10 cellular contexts compared by ENCODE assay signal in genomic region chr22:31951201-31952093, GRCh38. TPM values are rescaled to one million over a fixed set of nuclear protein-coding genes. Genes with fewer than 3 reads are reported as not detected.
DNase-seq lines count a peak whose midpoint lies in the region; ATAC-seq and TF ChIP-seq lines count a peak whose summit lies in the region.
"Had no signal": no experiment of that assay in that cellular context is flagged by ENCODE, and none has a peak within 500 bp of the region (broad histone marks: within the 10 kb centered on the region; RNA-seq: fewer than 3 reads in every experiment).

No MANE protein-coding gene starts in this region.

- no peak for TF ChIP-seq POLR2A in Peyer's patch (IDR thresholded peaks at IDR 0.05)

- H3K27me3 Mint-ChIP-seq in CD4-positive, CD25-positive, alpha-beta regulatory T cell, result no peaks in the 10 kb centered on the region
- H3K27me3 Mint-ChIP-seq: naive thymus-derived CD4-positive, alpha-beta T cell had no signal

- peaks cover 70% of the 10 kb centered on the region for H3K4me1 ChIP-seq in CD4-positive, CD25-positive, alpha-beta regulatory T cell (ENCODE audit: control insufficient read depth, insufficient read depth, low read length, poor library complexity, severe bottlenecking)
- H3K4me1 ChIP-seq in Peyer's patch (peaks cover 3 to 60% (median 6%) of the 10 kb centered on the region in 4 donors), neutrophil (ENCODE audit: control insufficient read depth in 1 of 2, insufficient read depth in 1 of 2, low read depth in 1 of 2, low read length in 1 of 2) (peaks cover 61 to 69% of the 10 kb centered on the region in 2 experiments)

- peak overlapping the region; percentile 38 for H3K4me3 ChIP-seq in CD4-positive, CD25-positive, alpha-beta regulatory T cell (ENCODE audit: low read depth, low read length)
- H3K4me3 ChIP-seq in Peyer's patch (no peak overlapping the region), dorsolateral prefrontal cortex (peak overlapping the region in 46 of 59 donors; percentile 1 to 92 (median 25)), neutrophil (ENCODE audit: low read depth in 1 of 2, low read length in 1 of 2) (no peak overlapping the region)

- H3K27me3 ChIP-seq in CD4-positive, CD25-positive, alpha-beta regulatory T cell (ENCODE audit: control insufficient read depth, insufficient read depth, low read length), result no peaks in the 10 kb centered on the region
- no peaks in the 10 kb centered on the region for H3K27me3 ChIP-seq in Peyer's patch
- H3K27me3 ChIP-seq in dorsolateral prefrontal cortex, result no peaks in the 10 kb centered on the region
- no peaks in the 10 kb centered on the region for H3K27me3 ChIP-seq in neutrophil

- H3K9me3 Mint-ChIP-seq in CD4-positive, CD25-positive, alpha-beta regulatory T cell, result peaks cover 0 to 1% (median 0%) of the 10 kb centered on the region in 7 donors
- H3K9me3 Mint-ChIP-seq: naive thymus-derived CD4-positive, alpha-beta T cell had no signal

- H3K27ac Mint-ChIP-seq in CD4-positive, CD25-positive, alpha-beta regulatory T cell, result peak overlapping the region; percentile 61 to 86 (median 78)

- TF ChIP-seq CTCF in Peyer's patch (IDR thresholded peaks at IDR 0.05), result no peak
- no peak for TF ChIP-seq CTCF in dorsolateral prefrontal cortex (IDR thresholded peaks at IDR 0.05 in 54 of 56, conservative IDR thresholded peaks at IDR 0.05 in 2 of 56; ENCODE audit: low read depth in 1 of 56, partially characterized antibody in 56 of 56)
- TF ChIP-seq CTCF in neutrophil (IDR thresholded peaks at IDR 0.05), result no peak

- DNase-seq in CD4-positive, CD25-positive, alpha-beta regulatory T cell, result no peak
- DNase-seq in Peyer's patch (no peak), dorsolateral prefrontal cortex (peak in 1 of 10 donors; percentile 39), GM19240 (ENCODE audit: insufficient read length, low spot score) (no peak), H4 (ENCODE audit: low spot score) (no peak), germinal center (ENCODE audit: low spot score) (no peak)
- DNase-seq: MV-4-11; naive thymus-derived CD4-positive, alpha-beta T cell had no signal

- peaks cover 7% of the 10 kb centered on the region for H3K36me3 Mint-ChIP-seq in CD4-positive, CD25-positive, alpha-beta regulatory T cell

- H3K36me3 ChIP-seq in CD4-positive, CD25-positive, alpha-beta regulatory T cell (ENCODE audit: control insufficient read depth, insufficient read depth, low read length), result peaks cover 20% of the 10 kb centered on the region
- H3K36me3 ChIP-seq in Peyer's patch (peaks cover 0 to 17% (median 0%) of the 10 kb centered on the region in 3 donors), neutrophil (peaks cover 24% of the 10 kb centered on the region)

- no peaks in the 10 kb centered on the region for H3K9me3 ChIP-seq in CD4-positive, CD25-positive, alpha-beta regulatory T cell (ENCODE audit: control insufficient read depth in 2 of 2, low read length in 2 of 2)
- no peaks in the 10 kb centered on the region for H3K9me3 ChIP-seq in Peyer's patch
- H3K9me3 ChIP-seq in neutrophil, result no peaks in the 10 kb centered on the region

- peaks cover 37 to 75% (median 58%) of the 10 kb centered on the region in 4 donors for H3K4me1 Mint-ChIP-seq in CD4-positive, CD25-positive, alpha-beta regulatory T cell

- intact Hi-C loops in dorsolateral prefrontal cortex (cut with DNase I), result loop anchor here in 1 of 2 donors (10.0 kb wide), 1 partner anchor 457 kb away; the partner anchor contains the start of gene SFI1

- no peak for ATAC-seq in CD4-positive, CD25-positive, alpha-beta regulatory T cell (ENCODE audit: low read depth in 2 of 2)
- no peak for ATAC-seq in HG02973 (IDR thresholded peaks at IDR 0.05; ENCODE audit: unreplicated experiment)
- ATAC-seq: naive thymus-derived CD4-positive, alpha-beta T cell had no signal

- H3K4me3 Mint-ChIP-seq in CD4-positive, CD25-positive, alpha-beta regulatory T cell, result peak overlapping the region in 3 of 4 donors; percentile 54 to 71 (median 58)

- H3K27ac ChIP-seq in CD4-positive, CD25-positive, alpha-beta regulatory T cell (ENCODE audit: insufficient read depth, low read length, poor library complexity, severe bottlenecking), result peak overlapping the region; percentile 59
- H3K27ac ChIP-seq in Peyer's patch, result peak overlapping the region in 3 of 4 donors; percentile 24 to 56 (median 49)
- H3K27ac ChIP-seq in dorsolateral prefrontal cortex, result peak overlapping the region in 56 of 59 donors; percentile 5 to 86 (median 65)
- peak overlapping the region; percentile 68 for H3K27ac ChIP-seq in neutrophil

RNA-seq across cellular contexts. Expression of gene YWHAH, which starts 7.1 kb away (rescaled TPM):
- total RNA-seq in CD4-positive, CD25-positive, alpha-beta regulatory T cell, result 57.5 TPM
- 100 to 1,000 TPM in 2 of 4 donors, 10 to 100 TPM in 2; 87.8 to 186 (median 122) TPM for polyA plus RNA-seq in CD4-positive, CD25-positive, alpha-beta regulatory T cell
- 10 to 100 TPM; 58.8 to 76.9 (median 75.2) TPM for total RNA-seq in Peyer's patch
- 1,000 to 10,000 TPM in 48 of 120 experiments, 100 to 1,000 TPM in 72; 191 to 1,478 (median 946) TPM for total RNA-seq in dorsolateral prefrontal cortex
- 84.5 and 105 TPM in 2 replicates for total RNA-seq in H4 (2014; rRNA removed; shearing (Covaris generic))

Comparison
In these comparisons a context has a peak if more than half of its experiments do, and no peak if none do; other contexts are left out.
1. H3K4me3 ChIP-seq: peak in CD4-positive, CD25-positive, alpha-beta regulatory T cell (single experiment) and dorsolateral prefrontal cortex (46 of 59); none in Peyer's patch (0 of 4) and neutrophil (0 of 2).
2. Peak in every context shown above with its lines, with median percentiles within 50 percentile points of each other: H3K27ac ChIP-seq.